Comparison of ENCODE assay signal across 8 cellular contexts in genomic region chr1:152185544-152186391, GRCh38. TPM values are rescaled to one million over a fixed set of nuclear protein-coding genes. Genes with fewer than 3 reads are reported as not detected.
DNase-seq lines count a peak whose midpoint lies in the region; ATAC-seq and TF ChIP-seq lines count a peak whose summit lies in the region.

No MANE protein-coding gene starts in this region.

- no peaks in the 10 kb centered on the region for H3K36me3 Mint-ChIP-seq in brain

- peak; percentile 69 for ATAC-seq in GM18498 (IDR thresholded peaks at IDR 0.05; ENCODE audit: unreplicated experiment)

- no peak overlapping the region for H3K27ac Mint-ChIP-seq in brain

- DNase-seq in AG08395 (ENCODE audit: low spot score) (peak; percentile 68), NAMALWA (ENCODE audit: low spot score) (peak; percentile 75), SKM-1 treated with dmso at 0.1 percent for 144 hours (lab: John Stamatoyannopoulos, UW; ENCODE audit: unreplicated experiment) (peak; percentile 90), iris pigment epithelial cell (ENCODE audit: low read depth) (peak; percentile 71), NCI-H2029 (lab: John Stamatoyannopoulos, UW) (no peak)
- peak; percentile 5 for DNase-seq in stimulated activated CD4-positive, alpha-beta T cell treated with anti-CD3 and anti-CD28 coated beads, Interleukin-4, amount 100 ng/mL, for 1 hour

- H3K4me1 Mint-ChIP-seq in brain: no peaks in the 10 kb centered on the region

- H3K4me3 Mint-ChIP-seq in brain: no peak overlapping the region

- peaks cover 5% of the 10 kb centered on the region for H3K27me3 Mint-ChIP-seq in brain

- H3K9me3 Mint-ChIP-seq in brain: peaks cover 0 to 9% (median 0%) of the 10 kb centered on the region in 5 experiments

- TF ChIP-seq CTCF in brain (conservative IDR thresholded peaks at IDR 0.05): peak; percentile 52

RNA-seq across cellular contexts. Expression of gene RPTN, which starts 26.7 kb away (rescaled TPM):
- polyA plus RNA-seq in brain (ENCODE audit: insufficient read depth, low read depth, low replicate concordance): not detected

RNA-seq across cellular contexts. Expression of gene HRNR, which starts 38.2 kb away (rescaled TPM):
- polyA plus RNA-seq in brain (ENCODE audit: insufficient read depth, low read depth, low replicate concordance): not detected
